Comparison of ENCODE assay signal across 8 cellular contexts in genomic region chr5:72248352-72249032, GRCh38.
A peak's percentile ranks its signal among the peaks of the same experiment; 100 is the strongest.
DNase-seq lines count a peak whose midpoint lies in the region; ATAC-seq and TF ChIP-seq lines count a peak whose summit lies in the region.

No MANE protein-coding gene starts in this region.

- peaks cover 30% of the 10 kb centered on the region for H3K4me1 ChIP-seq in RWPE2 (ENCODE audit: insufficient read depth, poor library complexity, severe bottlenecking)

- no peak overlapping the region for H3K4me3 ChIP-seq in RWPE2 (ENCODE audit: severe bottlenecking)

- no peaks in the 10 kb centered on the region for H3K27me3 ChIP-seq in RWPE2 (ENCODE audit: insufficient read depth, poor library complexity, severe bottlenecking)

- TF ChIP-seq CTCF in RWPE2 (IDR thresholded peaks at IDR 0.05; ENCODE audit: poor library complexity, severe bottlenecking), result no peak

- intact Hi-C loops in sciatic nerve (cut with DNase I), result no loop called here

- H3K36me3 ChIP-seq in RWPE2 (ENCODE audit: low read depth), result peaks cover 10% of the 10 kb centered on the region; the same call in 1 of the 2 replicates

- DNase-seq in EL (peak; percentile 92), RWPE2 (ENCODE audit: low spot score) (no peak), fibroblast of the conjunctiva (ENCODE audit: low read depth) (peak; percentile 72), sciatic nerve (ENCODE audit: low spot score) (no peak), left lobe of liver (ENCODE audit: low spot score) (no peak), MV-4-11 (lab: John Stamatoyannopoulos, UW) (no peak)

- H3K27ac ChIP-seq in RWPE2 (ENCODE audit: poor library complexity, severe bottlenecking), result peak overlapping the region; percentile 64

- H3K9me3 ChIP-seq in RWPE2 (ENCODE audit: severe bottlenecking), result no peaks in the 10 kb centered on the region

- ATAC-seq in RWPE2 (ENCODE audit: low read depth) (peak; percentile 50), sciatic nerve (peak; percentile 71), GM19328 (IDR thresholded peaks at IDR 0.05; ENCODE audit: unreplicated experiment) (no peak), HG02885 (IDR thresholded peaks at IDR 0.05; ENCODE audit: poor library complexity, unreplicated experiment) (no peak), left lobe of liver (no peak)

Comparison
In these comparisons a context has a peak if more than half of its experiments do, and no peak if none do; other contexts are left out.
1. DNase-seq: peak in EL (single experiment) and fibroblast of the conjunctiva (single experiment); none in RWPE2 (single experiment), sciatic nerve (single experiment), left lobe of liver (single experiment) and MV-4-11 (single experiment).
2. ATAC-seq: peak in RWPE2 (single experiment) and sciatic nerve (single experiment); none in GM19328 (single experiment), HG02885 (single experiment) and left lobe of liver (single experiment).